Comparison of ENCODE assay signal across 1 cellular context in genomic region chr6:94636780-94637385, GRCh38.
TF ChIP-seq lines count a peak whose summit lies in the region.

No MANE protein-coding gene starts in this region.

TF ChIP-seq in GM23338, 12 proteins besides CTCF, POLR2A, EP300 and RAD21 (continued from another document):
- TF ChIP-seq ZNF462 (CRISPR knock-in tag; IDR thresholded peaks at IDR 0.05) (no peak), ZNF114 (CRISPR knock-in tag; IDR thresholded peaks at IDR 0.05) (no peak), JUNB (IDR thresholded peaks at IDR 0.05; ENCODE audit: unreplicated experiment) (no peak)
